In the genomic region with DNA sequence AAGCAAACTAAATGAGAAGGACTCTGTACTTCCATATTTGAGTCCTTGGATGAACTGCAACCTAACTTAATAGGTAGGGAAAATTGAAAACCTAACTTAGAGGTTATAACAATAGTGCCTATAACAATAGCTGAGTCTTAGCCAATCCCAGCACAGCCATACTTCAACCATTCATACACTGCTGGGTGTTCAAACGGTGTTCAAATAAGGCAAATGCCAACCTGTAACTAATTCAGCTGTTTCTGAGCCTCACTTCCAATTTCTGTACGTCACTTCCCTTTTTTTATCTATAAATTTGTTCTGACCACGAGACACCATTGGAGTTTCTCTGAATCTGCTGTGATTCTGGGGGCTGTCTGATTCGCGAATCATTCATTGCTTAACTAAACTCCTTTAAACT, we compare ENCODE assay signal across 34 cellular contexts. TPM values are rescaled to one million over a fixed set of nuclear protein-coding genes. Genes with fewer than 3 reads are reported as not detected.
A peak's percentile ranks its signal among the peaks of the same experiment; 100 is the strongest.
DNase-seq lines count a peak whose midpoint lies in the region; ATAC-seq, FAIRE-seq and TF ChIP-seq lines count a peak whose summit lies in the region.
"Had no signal": no experiment of that assay in that cellular context is flagged by ENCODE, and none has a peak within 500 bp of the region (broad histone marks: within the 10 kb centered on the region; RNA-seq: fewer than 3 reads in every experiment).

No MANE protein-coding gene starts in this region.

- H3K4me2 ChIP-seq in OCI-LY7 (ENCODE audit: low read length), result no peak overlapping the region
- H3K4me2 ChIP-seq: KMS-11 had no signal

- peak; percentile 44 for FAIRE-seq in GM19239 (lab: Jason Lieb, UNC)
- FAIRE-seq: pancreas had no signal

- H3K36me3 ChIP-seq in OCI-LY7 (ENCODE audit: insufficient read depth, low read length), result no peaks in the 10 kb centered on the region
- H3K36me3 ChIP-seq: pancreas, Peyer's patch had no signal

- no peaks in the 10 kb centered on the region for H3K9me3 ChIP-seq in OCI-LY7 (ENCODE audit: low read length)
- H3K9me3 ChIP-seq: pancreas, Peyer's patch had no signal

- H2AFZ ChIP-seq in OCI-LY7 (ENCODE audit: low read length), result peak overlapping the region; percentile 66

- H3K27ac ChIP-seq in OCI-LY7 (ENCODE audit: low read depth, low read length, poor library complexity, severe bottlenecking), result no peak overlapping the region
- H3K27ac ChIP-seq: coronary artery, HL-60, KMS-11, pancreas, Peyer's patch had no signal

- intact Hi-C loops in OCI-LY7 (cut with micrococcal nuclease; ENCODE audit: unreplicated experiment), result no loop called here
- intact Hi-C loops in Right ventricle myocardium inferior (cut with DNase I), result no loop called here

- CTCF ChIA-PET in OCI-LY7 (lab: Charles Lee; ENCODE audit: unreplicated experiment), result no interaction called here

- DNase-seq in GM19239 (ENCODE audit: insufficient read length, low spot score), result no peak
- DNase-seq in MV-4-11 (lab: John Stamatoyannopoulos, UW), result peak; percentile 56
- DNase-seq in OCI-LY7 (ENCODE audit: low spot score), result no peak
- DNase-seq in medulla oblongata (ENCODE audit: extremely low spot score), result peak; percentile 37
- DNase-seq in Right ventricle myocardium inferior (ENCODE audit: missing footprints), result no peak
- DNase-seq in NCI-H1092 treated with DMSO at 0.1 percent for 48 hours (lab: John Stamatoyannopoulos, UW), result no peak
- DNase-seq: activated CD4-positive, alpha-beta T cell treated with anti-CD3 and anti-CD28 coated beads, Interleukin-2, amount 50 U/mL, for 48 hours; activated naive CD4-positive, alpha-beta T cell treated with anti-CD3 and anti-CD28 coated beads for 36 hours; activated T-cell treated with anti-CD3 and anti-CD28 coated beads, Interleukin-2, amount 50 U/mL, for 72 hours; C1 segment of cervical spinal cord; caudate nucleus; DMS79 treated with DMSO at 0.1 percent for 48 hours; effector memory CD8-positive, alpha-beta T cell; GF-D8; hypothalamus; immature natural killer cell; left cardiac atrium; NCI-H1048; NCI-H1694; NCI-H446; NCI-H774; pancreas; Peyer's patch; SHP77 treated with DMSO at 0.1 percent for 48 hours; stimulated activated CD4-positive, alpha-beta T cell treated with anti-CD3 and anti-CD28 coated beads, Interleukin-15, amount 100 ng/mL, for 24 hours; substantia nigra; T1000; trophoblast cell had no signal

- TF ChIP-seq CTCF in OCI-LY7 (conservative IDR thresholded peaks at IDR 0.05; ENCODE audit: low read length), result no peak

- BruUV-seq in OCI-LY7 (replicated peaks; lab: Mats Ljungman, UMichigan), result no TSS peak

- H3K4me3 ChIP-seq in OCI-LY7 (ENCODE audit: low read depth, low read length, poor library complexity, severe bottlenecking), result no peak overlapping the region
- H3K4me3 ChIP-seq: coronary artery, pancreas, Peyer's patch had no signal

- peaks cover 11% of the 10 kb centered on the region for H3K4me1 ChIP-seq in OCI-LY7 (ENCODE audit: insufficient read depth, low read length, poor library complexity, severe bottlenecking)
- H3K4me1 ChIP-seq: pancreas, Peyer's patch had no signal

- POLR2A ChIA-PET in OCI-LY7 (lab: Charles Lee), result interaction anchor here (0.7 to 1.9 kb wide), 3 partner anchors 10 to 26 kb away, joined by 3 to 6 read pairs (median 5); a partner anchor contains a TSS

- ATAC-seq in Right ventricle myocardium inferior (no peak), HG03139 (IDR thresholded peaks at IDR 0.05; ENCODE audit: unreplicated experiment) (no peak), GM21723 (IDR thresholded peaks at IDR 0.05; ENCODE audit: unreplicated experiment) (no peak)
- ATAC-seq: activated T-cell treated with anti-CD3 and anti-CD28 coated beads, Interleukin-2, amount 50 U/mL, for 72 hours; effector memory CD8-positive, alpha-beta T cell; left cardiac atrium; pancreas; stimulated activated effector memory CD8-positive, alpha-beta T cell treated with anti-CD3 and anti-CD28 coated beads, Interleukin-12 subunit alpha, Interleukin-12 subunit beta, amount 100 ng/mL, for 72 hours had no signal

- H3K79me2 ChIP-seq in OCI-LY7 (ENCODE audit: insufficient read depth, low read depth, low read length), result no peaks in the 10 kb centered on the region

- H4K20me1 ChIP-seq in OCI-LY7 (ENCODE audit: insufficient read depth, low read length), result no peaks in the 10 kb centered on the region

- H3K9me2 ChIP-seq in OCI-LY7 (ENCODE audit: insufficient read depth, low read length), result no peaks in the 10 kb centered on the region

RNA-seq across cellular contexts. Expression of a gene that starts 9.6 kb away (rescaled TPM):
- 32.8 and 36.7 TPM in 2 replicates for total RNA-seq in OCI-LY7 (2014; rRNA removed; shearing (Covaris generic))
- 52.8 and 67.0 TPM in 2 replicates for total RNA-seq in OCI-LY7 (2022)
- 96.8 TPM for total RNA-seq in Right ventricle myocardium inferior

RNA-seq across cellular contexts. Expression of a gene that starts 52.9 kb away (rescaled TPM):
- total RNA-seq in OCI-LY7 (2014; rRNA removed; shearing (Covaris generic)), result 3.9 and 4.7 TPM in 2 replicates
- total RNA-seq in OCI-LY7 (2022) (19.4 and 22.4 TPM in 2 replicates), Right ventricle myocardium inferior (17.6 TPM)

Comparison
In these comparisons a context has a peak if more than half of its experiments do, and no peak if none do; other contexts are left out.
1. DNase-seq: peak in MV-4-11 (single experiment) and medulla oblongata (single experiment); none in GM19239 (single experiment), OCI-LY7 (single experiment), Right ventricle myocardium inferior (single experiment) and NCI-H1092 treated with DMSO at 0.1 percent for 48 hours (single experiment).